Comparison of ENCODE assay signal across 17 cellular contexts in the genomic region with DNA sequence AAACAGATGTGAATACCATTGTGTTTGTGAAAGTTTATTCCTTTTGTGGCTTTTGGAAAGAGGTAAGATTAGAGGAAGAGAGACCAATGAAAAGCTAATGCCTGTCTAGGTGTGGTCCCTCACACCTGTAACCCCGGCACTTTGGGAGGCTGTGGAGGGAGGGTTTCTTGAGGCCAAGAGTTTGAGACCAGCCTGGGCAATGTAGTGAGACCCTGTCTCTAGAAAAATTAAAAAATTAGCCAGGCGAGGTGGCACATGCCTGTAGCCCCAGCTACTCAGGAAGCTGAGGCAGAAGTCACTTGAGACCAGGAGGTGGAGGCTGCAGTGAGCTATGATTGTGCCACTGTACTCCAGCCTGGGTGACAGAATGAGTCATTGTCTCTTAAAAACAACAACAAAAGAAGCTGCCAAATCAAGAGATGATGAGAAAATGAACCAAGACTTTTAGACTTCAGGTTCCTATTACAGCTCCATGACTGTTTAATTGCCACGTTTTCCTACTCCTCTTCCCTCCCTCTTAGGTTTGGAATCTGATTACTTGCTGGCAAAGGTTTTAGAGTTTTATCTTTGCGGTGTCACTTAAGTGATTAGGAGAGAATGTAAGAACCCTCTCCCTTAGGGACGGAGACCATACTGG.
DNase-seq lines count a peak whose midpoint lies in the region; ATAC-seq and TF ChIP-seq lines count a peak whose summit lies in the region.
"Had no signal": no experiment of that assay in that cellular context is flagged by ENCODE, and none has a peak within 500 bp of the region (broad histone marks: within the 10 kb centered on the region; RNA-seq: fewer than 3 reads in every experiment).

No MANE protein-coding gene starts in this region.

- H3K27ac ChIP-seq in endodermal cell (ENCODE audit: low read depth, low read length) (peak overlapping the region; percentile 21), trophoblast cell (ENCODE audit: low read depth, low read length) (no peak overlapping the region)
- H3K27ac ChIP-seq: colonic mucosa, lower lobe of right lung had no signal

- H3K36me3 ChIP-seq in endodermal cell (ENCODE audit: control insufficient read depth, insufficient read depth, low read length) (peaks cover 78% of the 10 kb centered on the region), trophoblast cell (ENCODE audit: control insufficient read depth in 1 of 2, insufficient read depth in 2 of 2, low read length in 2 of 2) (no peaks in the 10 kb centered on the region)
- H3K36me3 ChIP-seq: colonic mucosa had no signal

- no peak overlapping the region for H2BK120ac ChIP-seq in trophoblast cell (ENCODE audit: insufficient read depth, low read length, poor library complexity)

- no peak overlapping the region for H2BK5ac ChIP-seq in trophoblast cell (ENCODE audit: low read depth, low read length, poor library complexity)

- no peak overlapping the region for H4K8ac ChIP-seq in trophoblast cell (ENCODE audit: low read depth, low read length)

- peaks cover 68% of the 10 kb centered on the region for H3K36me3 Mint-ChIP-seq in endodermal cell (ENCODE audit: low read depth)
- no peaks in the 10 kb centered on the region for H3K36me3 Mint-ChIP-seq in stimulated activated memory B cell treated with anti-CD40 and anti-IgM and Interleukin-4, amounts not matched to agents 10 μg/mL and 1 μg/mL and 100 μg/mL, for 72 hours
- H3K36me3 Mint-ChIP-seq: IgD-negative memory B cell; stimulated activated effector memory CD8-positive, alpha-beta T cell treated with anti-CD3 and anti-CD28 coated beads, Interleukin-12 subunit alpha, Interleukin-12 subunit beta, amount 100 ng/mL, for 72 hours had no signal

- no peak overlapping the region for H2AFZ ChIP-seq in trophoblast cell (ENCODE audit: insufficient read depth, low read length, poor library complexity)

- no peak overlapping the region for H2BK12ac ChIP-seq in trophoblast cell (ENCODE audit: low read length)

- no peak overlapping the region for H3K4ac ChIP-seq in trophoblast cell (ENCODE audit: low read depth, low read length)

- H3K27me3 ChIP-seq in endodermal cell (ENCODE audit: control insufficient read depth, insufficient read depth, low read length, poor library complexity, severe bottlenecking) (no peaks in the 10 kb centered on the region), trophoblast cell (ENCODE audit: insufficient read depth, low read length) (no peaks in the 10 kb centered on the region)
- H3K27me3 ChIP-seq: colonic mucosa had no signal

- no peak overlapping the region for H3K23ac ChIP-seq in trophoblast cell (ENCODE audit: low read length)

- no peak overlapping the region for H3K4me2 ChIP-seq in trophoblast cell (ENCODE audit: low read length)

- DNase-seq in EH (ENCODE audit: low read depth) (peak; percentile 48), NCI-H1436 (lab: John Stamatoyannopoulos, UW) (peak; percentile 19), endodermal cell (no peak), trophoblast cell (peak; percentile 25 to 50), NCI-H1694 treated with DMSO at 0.1 percent for 48 hours (lab: John Stamatoyannopoulos, UW) (no peak)
- DNase-seq in stimulated activated CD4-positive, alpha-beta T cell treated with anti-CD3 and anti-CD28 coated beads, Interleukin-15, amount 100 ng/mL, for 24 hours: no peak
- DNase-seq: activated CD8-positive, alpha-beta memory T cell treated with anti-CD3 and anti-CD28 coated beads for 24 hours; activated naive CD4-positive, alpha-beta T cell treated with anti-CD3 and anti-CD28 coated beads, Interleukin-2, amount 50 U/mL, for 16 hours; Calu3; colonic mucosa; glutamatergic neuron; lower lobe of right lung; NCI-H1930 had no signal

- no peak overlapping the region for H3K14ac ChIP-seq in trophoblast cell (ENCODE audit: low read length)

- H3K9me3 Mint-ChIP-seq in endodermal cell: no peaks in the 10 kb centered on the region
- H3K9me3 Mint-ChIP-seq in stimulated activated memory B cell treated with anti-CD40 and anti-IgM and Interleukin-4, amounts not matched to agents 10 μg/mL and 1 μg/mL and 100 μg/mL, for 72 hours: no peaks in the 10 kb centered on the region
- H3K9me3 Mint-ChIP-seq: stimulated activated effector memory CD8-positive, alpha-beta T cell treated with anti-CD3 and anti-CD28 coated beads, Interleukin-12 subunit alpha, Interleukin-12 subunit beta, amount 100 ng/mL, for 72 hours had no signal

- H3K4me3 Mint-ChIP-seq in endodermal cell: no peak overlapping the region
- H3K4me3 Mint-ChIP-seq in stimulated activated memory B cell treated with anti-CD40 and anti-IgM and Interleukin-4, amounts not matched to agents 10 μg/mL and 1 μg/mL and 100 μg/mL, for 72 hours: no peak overlapping the region
- H3K4me3 Mint-ChIP-seq: IgD-negative memory B cell; stimulated activated effector memory CD8-positive, alpha-beta T cell treated with anti-CD3 and anti-CD28 coated beads, Interleukin-12 subunit alpha, Interleukin-12 subunit beta, amount 100 ng/mL, for 72 hours had no signal

- peaks cover 11% of the 10 kb centered on the region for H3K4me1 ChIP-seq in endodermal cell (ENCODE audit: control insufficient read depth, insufficient read depth, low read length)
- peaks cover 8 to 16% of the 10 kb centered on the region in 2 experiments for H3K4me1 ChIP-seq in trophoblast cell (ENCODE audit: control insufficient read depth in 1 of 2, insufficient read depth in 2 of 2, low read length in 2 of 2)
- H3K4me1 ChIP-seq: colonic mucosa had no signal

- no peaks in the 10 kb centered on the region for H3K79me2 ChIP-seq in trophoblast cell (ENCODE audit: control insufficient read depth, insufficient read depth, low read length, poor library complexity)

- no peak for TF ChIP-seq CTCF in endodermal cell (conservative IDR thresholded peaks at IDR 0.05)

- H4K12ac ChIP-seq in trophoblast cell (ENCODE audit: low read depth, low read length): no peak overlapping the region

- ATAC-seq in stimulated activated memory B cell treated with anti-CD40 and anti-IgM and Interleukin-4, amounts not matched to agents 10 μg/mL and 1 μg/mL and 100 μg/mL, for 72 hours: no peak
- ATAC-seq: Panc1; stimulated activated effector memory CD8-positive, alpha-beta T cell treated with anti-CD3 and anti-CD28 coated beads, Interleukin-12 subunit alpha, Interleukin-12 subunit beta, amount 100 ng/mL, for 72 hours had no signal

- 68 to 87% methylated on average over 4 of the region's 5 CpGs for WGBS in endodermal cell (ENCODE audit: insufficient coverage in 1 of 2, insufficient read length in 1 of 2), 2 experiments
- no CpG with 5 or more reads among the region's 5 CpGs for WGBS in trophoblast cell (ENCODE audit: extremely low coverage, insufficient coverage, insufficient read length)

- H3K27ac Mint-ChIP-seq in endodermal cell: peak overlapping the region; percentile 83
- no peak overlapping the region for H3K27ac Mint-ChIP-seq in stimulated activated memory B cell treated with anti-CD40 and anti-IgM and Interleukin-4, amounts not matched to agents 10 μg/mL and 1 μg/mL and 100 μg/mL, for 72 hours
- H3K27ac Mint-ChIP-seq: IgD-negative memory B cell; stimulated activated effector memory CD8-positive, alpha-beta T cell treated with anti-CD3 and anti-CD28 coated beads, Interleukin-12 subunit alpha, Interleukin-12 subunit beta, amount 100 ng/mL, for 72 hours had no signal

- H3K9me3 ChIP-seq in endodermal cell (ENCODE audit: control insufficient read depth, low read length) (no peaks in the 10 kb centered on the region), trophoblast cell (ENCODE audit: insufficient read depth, low read depth, low read length) (no peaks in the 10 kb centered on the region)
- H3K9me3 ChIP-seq: colonic mucosa, lower lobe of right lung had no signal

- no peaks in the 10 kb centered on the region for H3K27me3 Mint-ChIP-seq in endodermal cell (ENCODE audit: insufficient read depth)
- peaks cover 13% of the 10 kb centered on the region for H3K27me3 Mint-ChIP-seq in stimulated activated memory B cell treated with anti-CD40 and anti-IgM and Interleukin-4, amounts not matched to agents 10 μg/mL and 1 μg/mL and 100 μg/mL, for 72 hours

- no peak overlapping the region for H3K4me3 ChIP-seq in endodermal cell (ENCODE audit: low read length)
- H3K4me3 ChIP-seq in trophoblast cell (ENCODE audit: low read depth, low read length): no peak overlapping the region
- H3K4me3 ChIP-seq: colonic mucosa, lower lobe of right lung had no signal

- no peak overlapping the region for H3K18ac ChIP-seq in trophoblast cell (ENCODE audit: low read length)

- H3K4me1 Mint-ChIP-seq in endodermal cell: peaks cover 51% of the 10 kb centered on the region
- H3K4me1 Mint-ChIP-seq in stimulated activated memory B cell treated with anti-CD40 and anti-IgM and Interleukin-4, amounts not matched to agents 10 μg/mL and 1 μg/mL and 100 μg/mL, for 72 hours: no peaks in the 10 kb centered on the region
- H3K4me1 Mint-ChIP-seq: stimulated activated effector memory CD8-positive, alpha-beta T cell treated with anti-CD3 and anti-CD28 coated beads, Interleukin-12 subunit alpha, Interleukin-12 subunit beta, amount 100 ng/mL, for 72 hours had no signal

- H4K91ac ChIP-seq in trophoblast cell (ENCODE audit: low read depth, low read length): no peak overlapping the region

- H3K79me1 ChIP-seq in trophoblast cell (ENCODE audit: low read length): peaks cover 20% of the 10 kb centered on the region

- H3K9ac ChIP-seq in endodermal cell (ENCODE audit: extremely low read depth, low read length, poor library complexity, severe bottlenecking): peak overlapping the region; percentile 36
- no peak overlapping the region for H3K9ac ChIP-seq in trophoblast cell (ENCODE audit: low read length)

- H2AK5ac ChIP-seq in trophoblast cell (ENCODE audit: low read length): no peak overlapping the region

Comparison
In these comparisons a context has a peak if more than half of its experiments do, and no peak if none do; other contexts are left out.
1. DNase-seq: peak in EH (single experiment), NCI-H1436 (single experiment) and trophoblast cell (2 of 2); none in endodermal cell (single experiment), NCI-H1694 treated with DMSO at 0.1 percent for 48 hours (single experiment) and stimulated activated CD4-positive, alpha-beta T cell treated with anti-CD3 and anti-CD28 coated beads, Interleukin-15, amount 100 ng/mL, for 24 hours (single experiment).